8 cellular contexts compared by ENCODE assay signal in genomic region chr21:36428789-36429671, GRCh38. TPM values are rescaled to one million over a fixed set of nuclear protein-coding genes. Genes with fewer than 3 reads are reported as not detected.
DNase-seq lines count a peak whose midpoint lies in the region; ATAC-seq, FAIRE-seq and TF ChIP-seq lines count a peak whose summit lies in the region.

No MANE protein-coding gene starts in this region.

- peaks cover 2% of the 10 kb centered on the region for H3K27me3 Mint-ChIP-seq in T-helper 2 cell treated with Interferon-gamma antibody and Interleukin-4, amounts not matched to agents 5 μg/mL and 100 μg/mL, for 36 hours (ENCODE audit: low read depth)
- H3K27me3 Mint-ChIP-seq in activated T-helper 2 cell treated with anti-CD3 and anti-CD28 coated beads, Interferon-gamma antibody, Interleukin-2, Interleukin-4, amounts not matched to agents 10 μg/mL and 5 μg/mL and 100 μg/mL, durations not matched to agents 14 hours and 24 hours and 36 hours (ENCODE audit: low read depth) = no peaks in the 10 kb centered on the region

- no peak for DNase-seq in T-helper 2 cell treated with Interferon-gamma antibody and Interleukin-4, amounts not matched to agents 5 μg/mL and 100 μg/mL, for 36 hours (ENCODE audit: low spot score)
- DNase-seq in T-helper 2 cell (no peak), kidney (no peak), NCI-H2081 treated with DMSO at 0.1 percent for 48 hours (lab: John Stamatoyannopoulos, UW) (no peak)
- DNase-seq in activated T-helper 2 cell treated with anti-CD3 and anti-CD28 coated beads, Interferon-gamma antibody, Interleukin-2, Interleukin-4, amounts not matched to agents 10 μg/mL and 5 μg/mL and 100 μg/mL, durations not matched to agents 14 hours and 24 hours and 36 hours (ENCODE audit: low spot score) = no peak

- H3K4me3 ChIP-seq in kidney (ENCODE audit: low read length in 2 of 2) (no peak overlapping the region), subcutaneous abdominal adipose tissue (ENCODE audit: low read depth in 1 of 5, low read length in 5 of 5) (peak overlapping the region in 1 of 5 donors; percentile 49)

- H3K9me3 ChIP-seq in kidney (ENCODE audit: control insufficient read depth in 1 of 2, low read length in 2 of 2) (no peaks in the 10 kb centered on the region), subcutaneous abdominal adipose tissue (ENCODE audit: control insufficient read depth in 5 of 5, low read length in 5 of 5) (no peaks in the 10 kb centered on the region)

- TF ChIP-seq CTCF in kidney (IDR thresholded peaks at IDR 0.05; ENCODE audit: borderline replicate concordance, extremely low read depth, insufficient read depth) = no peak

- intact Hi-C loops in activated T-helper 2 cell treated with anti-CD3 and anti-CD28 coated beads, Interferon-gamma antibody, Interleukin-2, Interleukin-4, amounts not matched to agents 10 μg/mL and 5 μg/mL and 100 μg/mL, durations not matched to agents 14 hours and 24 hours and 36 hours (cut with micrococcal nuclease) = no loop called here
- intact Hi-C loops in kidney (cut with DNase I) = no loop called here

- ATAC-seq in HG03432 (IDR thresholded peaks at IDR 0.05; ENCODE audit: unreplicated experiment) (no peak), GM18909 (IDR thresholded peaks at IDR 0.05; ENCODE audit: poor library complexity, unreplicated experiment) (no peak)

- H3K4me1 ChIP-seq in kidney (ENCODE audit: control insufficient read depth in 1 of 2, insufficient read depth in 1 of 2, low read depth in 1 of 2, low read length in 2 of 2) = peaks cover 3 to 12% of the 10 kb centered on the region in 2 donors
- peaks cover 2 to 11% (median 8%) of the 10 kb centered on the region in 5 donors for H3K4me1 ChIP-seq in subcutaneous abdominal adipose tissue (ENCODE audit: control insufficient read depth in 5 of 5, insufficient read depth in 5 of 5, low read length in 5 of 5)

- peak overlapping the region; percentile 87 to 89 for H3K27ac ChIP-seq in kidney (ENCODE audit: low read depth in 2 of 2, low read length in 2 of 2)
- H3K27ac ChIP-seq in subcutaneous abdominal adipose tissue (ENCODE audit: low read depth, low read length) = peak overlapping the region; percentile 46

- H3K4me1 Mint-ChIP-seq in T-helper 2 cell treated with Interferon-gamma antibody and Interleukin-4, amounts not matched to agents 5 μg/mL and 100 μg/mL, for 36 hours (ENCODE audit: low read depth) = peaks cover 22% of the 10 kb centered on the region
- peaks cover 35% of the 10 kb centered on the region for H3K4me1 Mint-ChIP-seq in activated T-helper 2 cell treated with anti-CD3 and anti-CD28 coated beads, Interferon-gamma antibody, Interleukin-2, Interleukin-4, amounts not matched to agents 10 μg/mL and 5 μg/mL and 100 μg/mL, durations not matched to agents 14 hours and 24 hours and 36 hours (ENCODE audit: low read depth)

- no peak overlapping the region for H3K27ac Mint-ChIP-seq in T-helper 2 cell treated with Interferon-gamma antibody and Interleukin-4, amounts not matched to agents 5 μg/mL and 100 μg/mL, for 36 hours
- peak overlapping the region; percentile 90 for H3K27ac Mint-ChIP-seq in activated T-helper 2 cell treated with anti-CD3 and anti-CD28 coated beads, Interferon-gamma antibody, Interleukin-2, Interleukin-4, amounts not matched to agents 10 μg/mL and 5 μg/mL and 100 μg/mL, durations not matched to agents 14 hours and 24 hours and 36 hours

- H3K9ac ChIP-seq in kidney (ENCODE audit: low read length in 2 of 2) (peak overlapping the region in 1 of 2 donors; percentile 67), subcutaneous abdominal adipose tissue (ENCODE audit: low read length in 5 of 5) (no peak overlapping the region)

- H3K27me3 ChIP-seq in subcutaneous abdominal adipose tissue (ENCODE audit: control insufficient read depth in 5 of 5, insufficient read depth in 4 of 5, low read length in 5 of 5) = peaks cover 3 to 10% (median 7%) of the 10 kb centered on the region in 5 donors

- H3K4me3 Mint-ChIP-seq in T-helper 2 cell treated with Interferon-gamma antibody and Interleukin-4, amounts not matched to agents 5 μg/mL and 100 μg/mL, for 36 hours = peak overlapping the region; percentile 79
- no peak overlapping the region for H3K4me3 Mint-ChIP-seq in activated T-helper 2 cell treated with anti-CD3 and anti-CD28 coated beads, Interferon-gamma antibody, Interleukin-2, Interleukin-4, amounts not matched to agents 10 μg/mL and 5 μg/mL and 100 μg/mL, durations not matched to agents 14 hours and 24 hours and 36 hours (ENCODE audit: low read depth)

- H3K36me3 Mint-ChIP-seq in T-helper 2 cell treated with Interferon-gamma antibody and Interleukin-4, amounts not matched to agents 5 μg/mL and 100 μg/mL, for 36 hours (ENCODE audit: low read depth) = peaks cover 3% of the 10 kb centered on the region
- peaks cover 5% of the 10 kb centered on the region for H3K36me3 Mint-ChIP-seq in activated T-helper 2 cell treated with anti-CD3 and anti-CD28 coated beads, Interferon-gamma antibody, Interleukin-2, Interleukin-4, amounts not matched to agents 10 μg/mL and 5 μg/mL and 100 μg/mL, durations not matched to agents 14 hours and 24 hours and 36 hours (ENCODE audit: low read depth)

- no peak for FAIRE-seq in kidney (lab: Jason Lieb, UNC)

- H3K36me3 ChIP-seq in kidney (ENCODE audit: control insufficient read depth in 1 of 2, insufficient read depth in 2 of 2, low read length in 2 of 2) = no peaks in the 10 kb centered on the region
- H3K36me3 ChIP-seq in subcutaneous abdominal adipose tissue (ENCODE audit: control insufficient read depth in 5 of 5, insufficient read depth in 5 of 5, low read length in 5 of 5) = no peaks in the 10 kb centered on the region

- H3K9me3 Mint-ChIP-seq in T-helper 2 cell treated with Interferon-gamma antibody and Interleukin-4, amounts not matched to agents 5 μg/mL and 100 μg/mL, for 36 hours = no peaks in the 10 kb centered on the region
- H3K9me3 Mint-ChIP-seq in activated T-helper 2 cell treated with anti-CD3 and anti-CD28 coated beads, Interferon-gamma antibody, Interleukin-2, Interleukin-4, amounts not matched to agents 10 μg/mL and 5 μg/mL and 100 μg/mL, durations not matched to agents 14 hours and 24 hours and 36 hours = no peaks in the 10 kb centered on the region

RNA-seq across cellular contexts. Expression of gene CHAF1B, which starts 43.8 kb away (rescaled TPM):
- 34.2 and 35.8 TPM in 2 replicates for total RNA-seq in activated T-helper 2 cell treated with anti-CD3 and anti-CD28 coated beads, Interferon-gamma antibody, Interleukin-2, Interleukin-4, amounts not matched to agents 10 μg/mL and 5 μg/mL and 100 μg/mL, durations not matched to agents 14 hours and 24 hours and 36 hours
- total RNA-seq in kidney = 2.5 TPM
- 1.0 TPM for polyA plus RNA-seq in kidney (ENCODE audit: insufficient read depth, low read depth, low replicate concordance)

RNA-seq across cellular contexts. Expression of gene CLDN14, which starts 50.9 kb away (rescaled TPM):
- total RNA-seq in activated T-helper 2 cell treated with anti-CD3 and anti-CD28 coated beads, Interferon-gamma antibody, Interleukin-2, Interleukin-4, amounts not matched to agents 10 μg/mL and 5 μg/mL and 100 μg/mL, durations not matched to agents 14 hours and 24 hours and 36 hours = 0.39 TPM in 1 of 2 replicates, not detected in the other
- 8.7 TPM for total RNA-seq in kidney
- 10.0 TPM for polyA plus RNA-seq in kidney (ENCODE audit: insufficient read depth, low read depth, low replicate concordance)

Comparison
In these comparisons a context has a peak if more than half of its experiments do, and no peak if none do; other contexts are left out.
1. RNA of gene CHAF1B, which starts 43.8 kb away (total RNA-seq): 34.2 to 35.8 TPM in activated T-helper 2 cell treated with anti-CD3 and anti-CD28 coated beads, Interferon-gamma antibody, Interleukin-2, Interleukin-4, amounts not matched to agents 10 μg/mL and 5 μg/mL and 100 μg/mL, durations not matched to agents 14 hours and 24 hours and 36 hours; 2.5 TPM in kidney (single experiment); every median in the first group is over 10 times any median in the second.